ENCODE assay signal across 9 cellular contexts in genomic region chr1:16151200-16151708, GRCh38. TPM values are rescaled to one million over a fixed set of nuclear protein-coding genes. Genes with fewer than 3 reads are reported as not detected.
DNase-seq lines count a peak whose midpoint lies in the region; ATAC-seq and TF ChIP-seq lines count a peak whose summit lies in the region.
"Had no signal": no experiment of that assay in that cellular context is flagged by ENCODE, and none has a peak within 500 bp of the region (broad histone marks: within the 10 kb centered on the region; RNA-seq: fewer than 3 reads in every experiment).

No MANE protein-coding gene starts in this region.

- H3K27ac Mint-ChIP-seq in activated CD4-positive, alpha-beta T cell treated with anti-CD3 and anti-CD28 coated beads for 36 hours, result no peak overlapping the region

- TF ChIP-seq CTCF in Panc1 (IDR thresholded peaks at IDR 0.05) (no peak), esophagus squamous epithelium (IDR thresholded peaks at IDR 0.05) (no peak), stomach (IDR thresholded peaks at IDR 0.05) (no peak)

- no peaks in the 10 kb centered on the region for H3K9me3 ChIP-seq in Panc1 (ENCODE audit: control insufficient read depth, insufficient read depth, low read depth, low read length)
- H3K9me3 ChIP-seq in esophagus squamous epithelium, result no peaks in the 10 kb centered on the region
- no peaks in the 10 kb centered on the region for H3K9me3 ChIP-seq in stomach

- H3K36me3 ChIP-seq in Panc1 (ENCODE audit: control insufficient read depth, insufficient read depth, low read length), result peaks cover 21% of the 10 kb centered on the region
- peaks cover 12 to 59% (median 17%) of the 10 kb centered on the region in 3 donors for H3K36me3 ChIP-seq in esophagus squamous epithelium
- peaks cover 10 to 42% (median 25%) of the 10 kb centered on the region in 4 donors for H3K36me3 ChIP-seq in stomach

- H3K4me1 ChIP-seq in Panc1 (ENCODE audit: control insufficient read depth, insufficient read depth, low read length), result peaks cover 59% of the 10 kb centered on the region
- peaks cover 32 to 98% (median 46%) of the 10 kb centered on the region in 3 donors for H3K4me1 ChIP-seq in esophagus squamous epithelium
- peaks cover 61 to 93% (median 71%) of the 10 kb centered on the region in 4 donors for H3K4me1 ChIP-seq in stomach

- WGBS in esophagus squamous epithelium, 2 donors, result 20 to 47% methylated on average over 1 to 2 of the region's 7 CpGs
- WGBS in stomach, 5 donors, result 28 to 61% (median 40%) methylated on average over 5 to 7 of the region's 7 CpGs

- TF ChIP-seq EP300 in stomach (IDR thresholded peaks at IDR 0.05), result no peak

- POLR2A ChIA-PET in Panc1 (lab: Charles Lee), result no interaction called here
- POLR2A ChIA-PET in activated CD4-positive, alpha-beta T cell treated with anti-CD3 and anti-CD28 coated beads for 36 hours (lab: Charles Lee), result no interaction called here

- H3K9me3 Mint-ChIP-seq in activated CD4-positive, alpha-beta T cell treated with anti-CD3 and anti-CD28 coated beads for 36 hours (ENCODE audit: low read depth), result no peaks in the 10 kb centered on the region

- in situ Hi-C loops in Panc1 (cut with HindIII; ENCODE audit: low pct_unique_long_range_greater_than_20kb, low sequenced_read_pairs), result no loop called here

- intact Hi-C loops in Panc1 (cut with micrococcal nuclease; ENCODE audit: unreplicated experiment) (no loop called here), esophagus squamous epithelium (cut with DNase I) (no loop called here), stomach (cut with DNase I; ENCODE audit: low total_unique reads) (no loop called here)
- intact Hi-C loops in activated CD4-positive, alpha-beta T cell treated with anti-CD3 and anti-CD28 coated beads for 36 hours (cut with DNase I, micrococcal nuclease), result no loop called here

- DNase-seq in HT-29 (ENCODE audit: low spot score) (peak; percentile 75), Panc1 (ENCODE audit: low read depth, low spot score) (no peak), esophagus squamous epithelium (lab: John Stamatoyannopoulos, UW) (no peak), stomach (no peak), amniotic stem cell (lab: John Stamatoyannopoulos, UW) (no peak)
- DNase-seq in activated CD4-positive, alpha-beta T cell treated with anti-CD3 and anti-CD28 coated beads for 36 hours, result no peak
- DNase-seq: activated effector memory CD4-positive, alpha-beta T cell treated with anti-CD3 and anti-CD28 coated beads, Interleukin-2, amount 50 U/mL, for 16 hours; NCI-H187 treated with DMSO at 0.1 percent for 48 hours had no signal

- H3K4me3 ChIP-seq in Panc1 (ENCODE audit: low read depth in 2 of 2, low read length in 2 of 2), result peak overlapping the region; percentile 91 to 93
- H3K4me3 ChIP-seq in esophagus squamous epithelium, result peak overlapping the region; percentile 79 to 96 (median 88)
- H3K4me3 ChIP-seq in stomach, result peak overlapping the region in 3 of 4 donors; percentile 10 to 59 (median 56)

- H3K27me3 Mint-ChIP-seq in activated CD4-positive, alpha-beta T cell treated with anti-CD3 and anti-CD28 coated beads for 36 hours, result peaks cover 5% of the 10 kb centered on the region

- no peaks in the 10 kb centered on the region for H3K27me3 ChIP-seq in Panc1 (ENCODE audit: control insufficient read depth, insufficient read depth, low read length)
- H3K27me3 ChIP-seq in esophagus squamous epithelium, result peaks cover 0 to 7% (median 0%) of the 10 kb centered on the region in 4 donors
- H3K27me3 ChIP-seq in stomach, result peaks cover 0 to 9% (median 0%) of the 10 kb centered on the region in 3 donors

- BruUV-seq in Panc1 (replicated peaks; lab: Mats Ljungman, UMichigan), result no TSS peak

- H3K4me3 Mint-ChIP-seq in activated CD4-positive, alpha-beta T cell treated with anti-CD3 and anti-CD28 coated beads for 36 hours, result no peak overlapping the region

- TF ChIP-seq POLR2A in esophagus squamous epithelium (IDR thresholded peaks at IDR 0.05) (no peak), stomach (IDR thresholded peaks at IDR 0.05) (no peak)

- H3K4me1 Mint-ChIP-seq in activated CD4-positive, alpha-beta T cell treated with anti-CD3 and anti-CD28 coated beads for 36 hours, result peaks cover 20% of the 10 kb centered on the region

- H3K36me3 Mint-ChIP-seq in activated CD4-positive, alpha-beta T cell treated with anti-CD3 and anti-CD28 coated beads for 36 hours (ENCODE audit: low read depth), result no peaks in the 10 kb centered on the region

- peak overlapping the region; percentile 100 for H3K27ac ChIP-seq in Panc1 (ENCODE audit: low read length)
- peak overlapping the region; percentile 93 to 98 (median 98) for H3K27ac ChIP-seq in esophagus squamous epithelium
- peak overlapping the region in 4 of 5 donors; percentile 92 to 95 (median 92) for H3K27ac ChIP-seq in stomach

- CTCF ChIA-PET in Panc1 (lab: Charles Lee), result no interaction called here
- CTCF ChIA-PET in activated CD4-positive, alpha-beta T cell treated with anti-CD3 and anti-CD28 coated beads for 36 hours (lab: Charles Lee), result no interaction called here

- ATAC-seq in Panc1 (no peak), HG03457 (IDR thresholded peaks at IDR 0.05; ENCODE audit: unreplicated experiment) (no peak)
- no peak for ATAC-seq in activated CD4-positive, alpha-beta T cell treated with anti-CD3 and anti-CD28 coated beads for 36 hours

RNA-seq across cellular contexts. Expression of gene EPHA2, which starts 4.6 kb away (rescaled TPM):
- 302 and 331 TPM in 2 replicates for total RNA-seq in HT-29 (2014; rRNA removed; shearing (Covaris generic))
- total RNA-seq in Panc1 (2021; ENCODE audit: unreplicated experiment), result 263 TPM
- polyA plus RNA-seq in Panc1 (2012; ENCODE audit: insufficient read length), result 254 TPM
- total RNA-seq in esophagus squamous epithelium, result 100 to 1,000 TPM in 3 of 4 donors, 10 to 100 TPM in 1; 87.5 to 225 (median 137) TPM
- 100 to 1,000 TPM in 1 of 5 donors, 10 to 100 TPM in 3, 1 to 10 TPM in 1; 6.7 to 200 (median 42.7) TPM for total RNA-seq in stomach
- polyA plus RNA-seq in stomach, result 10 to 100 TPM in 2 of 3 donors, 1 to 10 TPM in 1; 4.6 to 30.4 (median 11.0) TPM
- total RNA-seq in activated CD4-positive, alpha-beta T cell treated with anti-CD3 and anti-CD28 coated beads for 36 hours, result under 1 TPM; 0.19 to 0.21 TPM

Comparison
In these comparisons a context has a peak if more than half of its experiments do, and no peak if none do; other contexts are left out.
1. RNA of gene EPHA2, which starts 4.6 kb away (total RNA-seq): 302 to 331 TPM in HT-29, 263 TPM in Panc1 (single experiment), 87.5 to 225 TPM in esophagus squamous epithelium and 6.7 to 200 TPM in stomach; 0.19 to 0.21 TPM in activated CD4-positive, alpha-beta T cell treated with anti-CD3 and anti-CD28 coated beads for 36 hours; every median in the first group is over 4 times any median in the second.
2. Peak in every context shown above with its lines, with median percentiles within 50 percentile points of each other: H3K27ac ChIP-seq and H3K4me3 ChIP-seq.